24 cellular contexts compared by ENCODE assay signal in the genomic region with DNA sequence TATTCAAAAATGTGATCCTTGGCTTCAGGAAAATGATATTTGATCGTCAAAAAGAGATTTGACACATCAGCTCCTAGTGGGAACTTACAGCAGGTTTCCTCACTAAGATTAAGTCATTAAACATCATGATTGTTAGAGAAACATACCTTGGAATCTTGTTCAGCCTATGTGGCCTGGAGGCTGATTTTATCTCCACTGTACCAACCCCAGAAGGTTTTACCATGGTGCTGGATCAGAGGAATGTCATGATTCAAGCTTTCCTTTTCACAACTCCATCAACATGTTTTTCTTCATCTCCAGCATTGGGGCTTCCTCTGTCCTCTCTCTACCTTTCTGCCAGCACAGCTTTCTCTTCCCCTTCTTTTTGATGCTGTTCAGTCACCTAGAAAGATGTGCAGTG.
DNase-seq lines count a peak whose midpoint lies in the region; ATAC-seq, FAIRE-seq and TF ChIP-seq lines count a peak whose summit lies in the region.
"Had no signal": no experiment of that assay in that cellular context is flagged by ENCODE, and none has a peak within 500 bp of the region (broad histone marks: within the 10 kb centered on the region; RNA-seq: fewer than 3 reads in every experiment).

No MANE protein-coding gene starts in this region.

- H3K4me1 ChIP-seq in body of pancreas: no peaks in the 10 kb centered on the region
- H3K4me1 ChIP-seq: Caco-2 had no signal

- H3K27ac ChIP-seq in epithelial cell of prostate: no peak overlapping the region
- H3K27ac ChIP-seq in body of pancreas: no peak overlapping the region
- H3K27ac ChIP-seq: C4-2B, GM23248, SK-N-MC had no signal

- no peak for TF ChIP-seq POLR2A in body of pancreas (IDR thresholded peaks at IDR 0.05)

- WGBS in body of pancreas, 2 donors: 67 to 82% methylated on average over 1 of the region's 1 CpG

- intact Hi-C loops in body of pancreas (cut with DNase I): no loop called here

- no peak overlapping the region for H3K4me3 ChIP-seq in body of pancreas
- H3K4me3 ChIP-seq: GM23248, SK-N-MC had no signal

- TF ChIP-seq CTCF in D721Med (IDR thresholded peaks at IDR 0.05; ENCODE audit: insufficient read depth, missing control alignments): no peak
- no peak for TF ChIP-seq CTCF in body of pancreas (IDR thresholded peaks at IDR 0.05)

- no peak for ATAC-seq in body of pancreas
- ATAC-seq: CD8-positive, alpha-beta T cell; HepG2; Panc1 had no signal

- DNase-seq in EH (ENCODE audit: low read depth) (peak; percentile 21), NCI-H226 (peak; percentile 3), epithelial cell of prostate (ENCODE audit: low read depth, low spot score) (peak; percentile 6), renal cortical epithelial cell (ENCODE audit: low read depth) (peak; percentile 79), D721Med (ENCODE audit: insufficient read length, low spot score) (no peak), body of pancreas (no peak), NCI-H2029 (lab: John Stamatoyannopoulos, UW) (no peak)
- DNase-seq: Caco-2; CD8-positive, alpha-beta T cell; DMS79 treated with DMSO at 0.1 percent for 48 hours; GM23248; H7; Karpas-422; MV-4-11; NCI-H1436 treated with DMSO at 0.1 percent for 48 hours; NCI-H187 treated with DMSO at 0.1 percent for 48 hours; NCI-H446 treated with DMSO at 0.1 percent for 48 hours; NCI-H526 treated with DMSO at 0.1 percent for 48 hours; SIG-M5 had no signal

- H3K36me3 ChIP-seq in body of pancreas (replicated peaks in 1 of 2; ENCODE audit: insufficient read depth in 1 of 2, low read depth in 2 of 2): no peaks in the 10 kb centered on the region

- H3K27me3 ChIP-seq in body of pancreas: no peaks in the 10 kb centered on the region

- no peaks in the 10 kb centered on the region for H3K9me3 ChIP-seq in body of pancreas
- H3K9me3 ChIP-seq: Caco-2 had no signal

- FAIRE-seq in D721Med (lab: Jason Lieb, UNC): no peak
- FAIRE-seq: G401.6, HepG2 had no signal

Comparison
In these comparisons a context has a peak if more than half of its experiments do, and no peak if none do; other contexts are left out.
1. DNase-seq: peak in EH (single experiment), NCI-H226 (single experiment), epithelial cell of prostate (single experiment) and renal cortical epithelial cell (single experiment); none in D721Med (single experiment), body of pancreas (0 of 4) and NCI-H2029 (single experiment).